In the genomic region with DNA sequence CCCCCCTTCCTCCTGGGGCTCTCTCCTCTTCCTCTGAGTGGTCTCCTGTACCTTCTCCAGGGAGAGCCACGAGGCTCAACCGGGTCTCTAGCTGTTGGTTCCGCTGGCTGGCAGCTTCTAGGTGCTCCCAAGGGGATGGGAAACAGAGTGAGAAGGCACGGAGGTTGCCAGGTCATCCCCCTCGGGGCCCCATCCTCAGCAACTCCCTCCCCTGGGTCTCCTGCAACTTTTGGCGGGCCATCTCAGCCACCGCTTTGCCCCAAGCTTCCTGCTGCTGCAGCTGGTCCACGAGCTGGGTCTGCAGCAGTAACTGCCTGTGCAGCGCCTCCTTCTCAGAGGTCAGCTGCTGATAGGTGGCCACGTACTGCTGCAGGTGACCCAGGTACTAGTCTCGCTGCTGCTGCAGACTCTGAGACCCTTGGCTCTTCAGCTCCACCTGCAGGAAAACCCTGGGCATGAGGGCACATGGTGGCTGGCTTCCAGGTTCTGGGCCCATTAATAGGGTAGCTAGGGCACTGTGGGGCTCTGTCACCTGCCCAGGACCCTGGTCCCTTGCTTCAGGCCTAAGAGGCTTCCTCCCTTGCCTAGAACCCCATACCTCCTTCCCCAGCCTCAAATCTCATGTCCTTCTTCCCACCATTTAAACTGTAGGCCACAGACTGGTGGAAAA, we compare ENCODE assay signal across 8 cellular contexts.
DNase-seq lines count a peak whose midpoint lies in the region; ATAC-seq and TF ChIP-seq lines count a peak whose summit lies in the region.
"Not testable (repeated sequence)": the region's sequence is repeated elsewhere in the genome, so short reads cannot be mapped to it uniquely, and the experiment has no call there.

No MANE protein-coding gene starts in this region.

- TF ChIP-seq POLR2A in Peyer's patch (IDR thresholded peaks at IDR 0.05) = not testable (repeated sequence)

- not testable (repeated sequence) for H3K27ac ChIP-seq in 22Rv1, Peyer's patch

- H3K27me3 ChIP-seq in Peyer's patch = not testable (repeated sequence)

- H3K9me3 ChIP-seq in Peyer's patch = not testable (repeated sequence)

- H3K4me3 ChIP-seq in GM12865 (ENCODE audit: low read depth, low read length); Peyer's patch: not testable (repeated sequence)

- not testable (repeated sequence) for H3K27ac Mint-ChIP-seq in chondrocyte (ENCODE audit: unreplicated experiment)

- not testable (repeated sequence) for H3K4me1 Mint-ChIP-seq in chondrocyte (ENCODE audit: low read depth)

- intact Hi-C loops in left cardiac atrium (cut with DNase I); posterior vena cava (cut with DNase I): not testable (repeated sequence)

- not testable (repeated sequence) for H3K36me3 ChIP-seq in Peyer's patch

- ATAC-seq in left cardiac atrium = not testable (repeated sequence)

- not testable (repeated sequence) for H3K27me3 Mint-ChIP-seq in chondrocyte (ENCODE audit: low read depth)

- peak; percentile 33 for TF ChIP-seq CTCF in 22Rv1 (IDR thresholded peaks at IDR 0.05)
- TF ChIP-seq CTCF in GM12865 (IDR thresholded peaks at IDR 0.05; ENCODE audit: insufficient read depth, low read depth, low read length, missing control alignments) = peak; percentile 14
- not testable (repeated sequence) for TF ChIP-seq CTCF in Peyer's patch (IDR thresholded peaks at IDR 0.05)
- peak; percentile 21 for TF ChIP-seq CTCF in chondrocyte (IDR thresholded peaks at IDR 0.05)

- not testable (repeated sequence) for H3K36me3 Mint-ChIP-seq in chondrocyte (ENCODE audit: low read depth)

- not testable (repeated sequence) for H3K9me3 Mint-ChIP-seq in chondrocyte (ENCODE audit: low read depth)

- not testable (repeated sequence) for H3K4me1 ChIP-seq in Peyer's patch

- not testable (repeated sequence) for H3K4me3 Mint-ChIP-seq in chondrocyte (ENCODE audit: unreplicated experiment)

- not testable (repeated sequence) for DNase-seq in GM12865 (ENCODE audit: low read depth); chondrocyte (ENCODE audit: low spot score)
- peak in 2 of 3 donors; percentile 12 to 37 for DNase-seq in Peyer's patch
- DNase-seq in activated CD8-positive, alpha-beta memory T cell treated with anti-CD3 and anti-CD28 coated beads, Interleukin-2, amount 50 U/mL, for 48 hours = peak; percentile 32
- DNase-seq in left cardiac atrium = peak; percentile 11
- peak; percentile 41 for DNase-seq in posterior vena cava (ENCODE audit: low spot score)
- DNase-seq in stimulated activated CD8-positive, alpha-beta memory T cell treated with anti-CD3 and anti-CD28 coated beads, Interleukin-4, amount 100 ng/mL, for 48 hours = peak; percentile 23
